16 cellular contexts compared by ENCODE assay signal in the genomic region with DNA sequence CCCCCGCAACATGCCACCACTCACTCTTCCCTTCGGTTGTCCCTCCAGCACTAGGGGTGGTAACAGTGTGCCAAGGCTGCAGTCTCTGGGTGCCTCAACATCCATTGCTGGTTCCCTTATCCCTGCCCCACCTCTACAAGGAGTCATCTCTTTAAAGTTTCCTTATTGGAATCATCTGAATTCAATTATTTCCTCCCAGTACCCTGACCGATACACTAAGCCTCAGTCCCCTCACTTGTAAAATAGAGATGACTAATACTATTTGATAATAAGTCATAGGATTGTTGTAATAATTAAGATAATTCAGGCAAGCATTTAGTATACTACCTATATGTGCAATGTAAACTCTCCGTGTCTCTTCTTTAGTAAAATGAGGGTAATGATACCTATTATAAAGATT.
A peak's percentile ranks its signal among the peaks of the same experiment; 100 is the strongest.
DNase-seq lines count a peak whose midpoint lies in the region; ATAC-seq and TF ChIP-seq lines count a peak whose summit lies in the region.
"Had no signal": no experiment of that assay in that cellular context is flagged by ENCODE, and none has a peak within 500 bp of the region (broad histone marks: within the 10 kb centered on the region; RNA-seq: fewer than 3 reads in every experiment).

No MANE protein-coding gene starts in this region.

- DNase-seq in dorsolateral prefrontal cortex, result no peak
- DNase-seq in lung (ENCODE audit: low spot score), result no peak
- no peak for DNase-seq in stomach
- no peak for DNase-seq in UCSD-AML1 (lab: John Stamatoyannopoulos, UW; ENCODE audit: unreplicated experiment)
- no peak for DNase-seq in MG63
- DNase-seq in activated CD8-positive, alpha-beta memory T cell treated with anti-CD3 and anti-CD28 coated beads, Interleukin-2, amount 50 U/mL, for 48 hours, result no peak
- no peak for DNase-seq in DMS 273 treated with DMSO at 0.1 percent for 48 hours (lab: John Stamatoyannopoulos, UW)
- DNase-seq: ACHN; Calu3; CD4-positive, CD25-positive, alpha-beta regulatory T cell; DMS79 treated with DMSO at 0.1 percent for 48 hours; HCEC 1CT; NCI-H1436 treated with DMSO at 0.1 percent for 48 hours; NCI-H2081; RPMI8226 had no signal

- no peaks in the 10 kb centered on the region for H3K27me3 ChIP-seq in ACC112 (ENCODE audit: insufficient read depth, low read length)
- H3K27me3 ChIP-seq in dorsolateral prefrontal cortex, result no peaks in the 10 kb centered on the region
- no peaks in the 10 kb centered on the region for H3K27me3 ChIP-seq in lung (ENCODE audit: control insufficient read depth, insufficient read depth)
- H3K27me3 ChIP-seq in stomach, result no peaks in the 10 kb centered on the region
- H3K27me3 ChIP-seq in MG63, result no peaks in the 10 kb centered on the region

- H2AFZ ChIP-seq in ACC112 (ENCODE audit: low read length, unreplicated experiment), result no peak overlapping the region

- H3K4me3 ChIP-seq in ACC112 (ENCODE audit: low read depth, low read length), result no peak overlapping the region
- no peak overlapping the region for H3K4me3 ChIP-seq in dorsolateral prefrontal cortex
- H3K4me3 ChIP-seq in lung, result no peak overlapping the region
- no peak overlapping the region for H3K4me3 ChIP-seq in stomach
- no peak overlapping the region for H3K4me3 ChIP-seq in MG63

- H3K4me1 ChIP-seq in ACC112 (ENCODE audit: control insufficient read depth, insufficient read depth, low read length, unreplicated experiment), result peaks cover 5% of the 10 kb centered on the region
- peaks cover 0 to 1% of the 10 kb centered on the region in 2 donors for H3K4me1 ChIP-seq in lung (ENCODE audit: control insufficient read depth in 2 of 2, insufficient read depth in 2 of 2, low read length in 2 of 2)
- peaks cover 0 to 11% (median 4%) of the 10 kb centered on the region in 4 donors for H3K4me1 ChIP-seq in stomach

- ATAC-seq in lung (ENCODE audit: insufficient read depth, low FRiP score), result no peak

- no peaks in the 10 kb centered on the region for H3K79me2 ChIP-seq in ACC112 (ENCODE audit: control insufficient read depth, insufficient read depth, low read length, unreplicated experiment)

- no peak for TF ChIP-seq EP300 in stomach (IDR thresholded peaks at IDR 0.05)

- intact Hi-C loops in dorsolateral prefrontal cortex (cut with DNase I), result loop anchor here in 1 of 2 donors (5.0 kb wide), 1 partner anchor 61 kb away; no protein-coding TSS in a partner anchor
- intact Hi-C loops in stomach (cut with DNase I; ENCODE audit: low total_unique reads), result no loop called here

- H3K9me3 ChIP-seq in lung (ENCODE audit: control insufficient read depth in 2 of 2, insufficient read depth in 1 of 2, low read length in 1 of 2) (no peaks in the 10 kb centered on the region), stomach (no peaks in the 10 kb centered on the region), MG63 (no peaks in the 10 kb centered on the region)

- no peak for TF ChIP-seq CTCF in dorsolateral prefrontal cortex (IDR thresholded peaks at IDR 0.05 in 54 of 56, conservative IDR thresholded peaks at IDR 0.05 in 2 of 56; ENCODE audit: low read depth in 1 of 56, partially characterized antibody in 56 of 56)
- TF ChIP-seq CTCF in lung (IDR thresholded peaks at IDR 0.05; ENCODE audit: control extremely low read depth, extremely low read depth), result no peak
- TF ChIP-seq CTCF in stomach (IDR thresholded peaks at IDR 0.05), result no peak

- H3K36me3 ChIP-seq in ACC112 (ENCODE audit: insufficient read depth, low read length), result no peaks in the 10 kb centered on the region
- H3K36me3 ChIP-seq in lung (ENCODE audit: control insufficient read depth in 2 of 2, insufficient read depth in 2 of 2, low read length in 2 of 2), result no peaks in the 10 kb centered on the region
- H3K36me3 ChIP-seq in stomach, result no peaks in the 10 kb centered on the region
- no peaks in the 10 kb centered on the region for H3K36me3 ChIP-seq in MG63

- peak overlapping the region; percentile 44 for H3K27ac ChIP-seq in ACC112 (ENCODE audit: low read depth, low read length)
- peak overlapping the region in 46 of 59 donors; percentile 2 to 84 (median 47) for H3K27ac ChIP-seq in dorsolateral prefrontal cortex
- peak overlapping the region; percentile 22 to 81 for H3K27ac ChIP-seq in lung (ENCODE audit: low read depth in 1 of 2, low read length in 1 of 2)
- peak overlapping the region in 4 of 5 donors; percentile 7 to 60 (median 34) for H3K27ac ChIP-seq in stomach

- WGBS in lung, 2 donors, result 92 to 94% methylated on average over 4 of the region's 4 CpGs
- 84 to 94% (median 91%) methylated on average over 4 of the region's 4 CpGs for WGBS in stomach, 5 donors

- no peak for TF ChIP-seq POLR2A in stomach (IDR thresholded peaks at IDR 0.05)
